8 cellular contexts compared by ENCODE assay signal in genomic region chr7:6446977-6447588, GRCh38. TPM values are rescaled to one million over a fixed set of nuclear protein-coding genes. Genes with fewer than 3 reads are reported as not detected.
DNase-seq lines count a peak whose midpoint lies in the region; ATAC-seq and TF ChIP-seq lines count a peak whose summit lies in the region.

No MANE protein-coding gene starts in this region.

- peak overlapping the region; percentile 76 for H3K4me3 Mint-ChIP-seq in MCF 10A (ENCODE audit: unreplicated experiment)

- TF ChIP-seq POLR2A in gastrocnemius medialis (IDR thresholded peaks at IDR 0.05): no peak

- peak overlapping the region; percentile 16 for H3K27ac ChIP-seq in iPS-18a (ENCODE audit: low read length)
- H3K27ac ChIP-seq in gastrocnemius medialis: peak overlapping the region; percentile 93 to 98 (median 97)

- H3K27me3 ChIP-seq in iPS-18a (ENCODE audit: control insufficient read depth, insufficient read depth, low read length) (no peaks in the 10 kb centered on the region), gastrocnemius medialis (no peaks in the 10 kb centered on the region)

- intact Hi-C loops in MCF 10A (cut with micrococcal nuclease) (no loop called here), gastrocnemius medialis (cut with DNase I; ENCODE audit: low total_unique reads) (loop anchor here (2.0 to 10.0 kb wide), 2 partner anchors 438 to 1118 kb away; partner anchors contain the start of genes AIMP2, MIOS and PMS2)

- peak; percentile 3 for ATAC-seq in HG02763 (IDR thresholded peaks at IDR 0.05; ENCODE audit: unreplicated experiment)
- peak; percentile 32 to 45 for ATAC-seq in gastrocnemius medialis

- H3K4me3 ChIP-seq in iPS-18a (ENCODE audit: low read length) (peak overlapping the region; percentile 90), gastrocnemius medialis (peak overlapping the region; percentile 91 to 97 (median 92))

- CTCF ChIA-PET in MCF 10A (lab: Yijun Ruan, JAX): interaction anchor here (0.9 kb wide), 1 partner anchor 97 kb away, joined by 5 read pairs; no protein-coding TSS in a partner anchor

- H3K36me3 ChIP-seq in iPS-18a (ENCODE audit: control insufficient read depth, low read depth, low read length): peaks cover 33% of the 10 kb centered on the region
- peaks cover 0 to 24% of the 10 kb centered on the region in 2 donors for H3K36me3 ChIP-seq in gastrocnemius medialis

- H3K4me1 Mint-ChIP-seq in MCF 10A (ENCODE audit: insufficient read depth, unreplicated experiment): peaks cover 28% of the 10 kb centered on the region

- H3K9me3 Mint-ChIP-seq in MCF 10A (ENCODE audit: unreplicated experiment): no peaks in the 10 kb centered on the region

- peak overlapping the region; percentile 98 for H3K27ac Mint-ChIP-seq in MCF 10A (ENCODE audit: low read depth, unreplicated experiment)

- H3K36me3 Mint-ChIP-seq in MCF 10A (ENCODE audit: insufficient read depth, unreplicated experiment): peaks cover 52% of the 10 kb centered on the region

- TF ChIP-seq CTCF in MCF 10A (IDR thresholded peaks at IDR 0.05; ENCODE audit: unreplicated experiment) (no peak), gastrocnemius medialis (IDR thresholded peaks at IDR 0.05 in 4 of 5, conservative IDR thresholded peaks at IDR 0.05 in 1 of 5) (no peak)

- H3K9me3 ChIP-seq in iPS-18a (ENCODE audit: control insufficient read depth, low read depth, low read length) (no peaks in the 10 kb centered on the region), gastrocnemius medialis (no peaks in the 10 kb centered on the region)

- H3K27me3 Mint-ChIP-seq in MCF 10A (ENCODE audit: insufficient read depth, unreplicated experiment): no peaks in the 10 kb centered on the region

- in situ Hi-C loops in gastrocnemius medialis (cut with MboI; ENCODE audit: low sequenced_read_pairs in 4 of 4): no loop called here

- POLR2A ChIA-PET in MCF 10A (lab: Yijun Ruan, JAX): interaction anchor here (0.6 to 2.1 kb wide), 10 partner anchors 11 to 652 kb away, joined by 3 to 13 read pairs (median 5); no protein-coding TSS in a partner anchor

- TSS peak; percentile 36 for BruUV-seq in MCF 10A (replicated peaks; lab: Mats Ljungman, UMichigan)

- peak; percentile 47 to 68 for DNase-seq in NCI-H2081 (lab: John Stamatoyannopoulos, UW)
- DNase-seq in NCI-H2081 treated with DMSO at 0.1 percent for 48 hours (lab: John Stamatoyannopoulos, UW): no peak
- peak; percentile 31 for DNase-seq in NCI-H1092 (lab: John Stamatoyannopoulos, UW)
- peak; percentile 88 for DNase-seq in SW480 (ENCODE audit: low spot score)
- peak; percentile 96 for DNase-seq in MCF 10A (ENCODE audit: unreplicated experiment)
- peak; percentile 56 to 79 for DNase-seq in gastrocnemius medialis

- H3K4me1 ChIP-seq in iPS-18a (ENCODE audit: control insufficient read depth, low read depth, low read length) (no peaks in the 10 kb centered on the region), gastrocnemius medialis (peaks cover 34 to 37% of the 10 kb centered on the region in 2 donors)

- H3K9ac ChIP-seq in iPS-18a (ENCODE audit: low read length): peak overlapping the region; percentile 92

RNA-seq across cellular contexts. Expression of gene DAGLB, which starts 0.7 kb away (rescaled TPM):
- total RNA-seq in MCF 10A (2022) (28.9 and 29.5 TPM in 2 replicates), gastrocnemius medialis (10 to 100 TPM; 11.7 to 24.0 (median 16.1) TPM)

RNA-seq across cellular contexts. Expression of gene KDELR2, which starts 36.9 kb away (rescaled TPM):
- 164 and 243 TPM in 2 replicates for total RNA-seq in MCF 10A (2022)
- total RNA-seq in gastrocnemius medialis: 10 to 100 TPM; 27.5 to 34.2 (median 31.8) TPM
